5 cellular contexts compared by ENCODE assay signal in the genomic region with DNA sequence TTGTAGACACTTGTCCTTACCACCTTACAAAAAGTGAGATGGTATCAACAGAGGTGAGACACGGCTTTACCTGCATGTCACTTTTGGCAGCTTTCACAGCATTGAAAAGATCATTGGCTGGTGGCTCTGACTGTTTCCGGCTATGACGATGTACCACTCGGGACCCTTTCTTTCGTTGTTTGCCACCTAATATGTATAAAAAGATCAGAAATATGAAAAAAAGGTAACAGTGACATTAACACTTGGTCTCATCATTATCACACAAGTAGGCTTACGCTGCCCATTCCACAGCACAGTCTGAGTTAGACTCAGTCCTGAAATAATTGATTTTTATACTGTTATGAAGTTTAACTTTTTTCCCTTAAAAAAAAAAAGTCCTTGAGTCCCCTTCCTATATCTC. TPM values are rescaled to one million over a fixed set of nuclear protein-coding genes. Genes with fewer than 3 reads are reported as not detected.
"Had no signal": no experiment of that assay in that cellular context is flagged by ENCODE, and none has a peak within 500 bp of the region (broad histone marks: within the 10 kb centered on the region; RNA-seq: fewer than 3 reads in every experiment).

No MANE protein-coding gene starts in this region.

RNA-seq across cellular contexts. Expression of a gene that starts 29.1 kb away (rescaled TPM):
- total RNA-seq: H4, H7, HFFc6, HT1080 had no signal
- polyA plus RNA-seq: HepG2 had no signal
